9 cellular contexts compared by ENCODE assay signal in genomic region chr18:56702946-56703345, GRCh38. TPM values are rescaled to one million over a fixed set of nuclear protein-coding genes. Genes with fewer than 3 reads are reported as not detected.
A peak's percentile ranks its signal among the peaks of the same experiment; 100 is the strongest.
DNase-seq lines count a peak whose midpoint lies in the region; ATAC-seq, FAIRE-seq and TF ChIP-seq lines count a peak whose summit lies in the region.
"Had no signal": no experiment of that assay in that cellular context is flagged by ENCODE, and none has a peak within 500 bp of the region (broad histone marks: within the 10 kb centered on the region; RNA-seq: fewer than 3 reads in every experiment).

No MANE protein-coding gene starts in this region.

- peak; percentile 64 for FAIRE-seq in RCC 7860 (lab: Jason Lieb, UNC)

- no peaks in the 10 kb centered on the region for H3K9me3 Mint-ChIP-seq in activated naive CD8-positive, alpha-beta T cell treated with anti-CD3 and anti-CD28 coated beads, Interleukin-2, amount 50 U/mL, for 24 hours
- no peaks in the 10 kb centered on the region for H3K9me3 Mint-ChIP-seq in activated naive CD8-positive, alpha-beta T cell treated with anti-CD3 and anti-CD28 coated beads for 36 hours

- no peak for TF ChIP-seq EP300 in Ishikawa (IDR thresholded peaks at IDR 0.05; ENCODE audit: borderline replicate concordance)

- peaks cover 3% of the 10 kb centered on the region for H3K36me3 Mint-ChIP-seq in activated naive CD8-positive, alpha-beta T cell treated with anti-CD3 and anti-CD28 coated beads, Interleukin-2, amount 50 U/mL, for 24 hours (ENCODE audit: low read depth)
- no peaks in the 10 kb centered on the region for H3K36me3 Mint-ChIP-seq in activated naive CD8-positive, alpha-beta T cell treated with anti-CD3 and anti-CD28 coated beads for 36 hours
- H3K36me3 Mint-ChIP-seq: activated naive CD8-positive, alpha-beta T cell had no signal

- TF ChIP-seq RAD21 in Ishikawa (IDR thresholded peaks at IDR 0.05; ENCODE audit: low read depth): peak; percentile 51

- no peaks in the 10 kb centered on the region for H3K27me3 Mint-ChIP-seq in activated naive CD8-positive, alpha-beta T cell treated with anti-CD3 and anti-CD28 coated beads, Interleukin-2, amount 50 U/mL, for 24 hours
- no peaks in the 10 kb centered on the region for H3K27me3 Mint-ChIP-seq in activated naive CD8-positive, alpha-beta T cell treated with anti-CD3 and anti-CD28 coated beads for 36 hours
- H3K27me3 Mint-ChIP-seq: activated naive CD8-positive, alpha-beta T cell had no signal

- H3K4me3 Mint-ChIP-seq in activated naive CD8-positive, alpha-beta T cell treated with anti-CD3 and anti-CD28 coated beads, Interleukin-2, amount 50 U/mL, for 24 hours: no peak overlapping the region
- H3K4me3 Mint-ChIP-seq in activated naive CD8-positive, alpha-beta T cell treated with anti-CD3 and anti-CD28 coated beads for 36 hours: no peak overlapping the region
- H3K4me3 Mint-ChIP-seq: activated naive CD8-positive, alpha-beta T cell had no signal

- no peak overlapping the region for H3K27ac Mint-ChIP-seq in activated naive CD8-positive, alpha-beta T cell treated with anti-CD3 and anti-CD28 coated beads, Interleukin-2, amount 50 U/mL, for 24 hours
- no peak overlapping the region for H3K27ac Mint-ChIP-seq in activated naive CD8-positive, alpha-beta T cell treated with anti-CD3 and anti-CD28 coated beads for 36 hours
- H3K27ac Mint-ChIP-seq: activated naive CD8-positive, alpha-beta T cell had no signal

- H3K4me1 Mint-ChIP-seq in activated naive CD8-positive, alpha-beta T cell treated with anti-CD3 and anti-CD28 coated beads, Interleukin-2, amount 50 U/mL, for 24 hours: no peaks in the 10 kb centered on the region
- no peaks in the 10 kb centered on the region for H3K4me1 Mint-ChIP-seq in activated naive CD8-positive, alpha-beta T cell treated with anti-CD3 and anti-CD28 coated beads for 36 hours

- peak; percentile 14 for DNase-seq in activated naive CD8-positive, alpha-beta T cell treated with anti-CD3 and anti-CD28 coated beads, Interleukin-2, amount 50 U/mL, for 24 hours
- no peak for DNase-seq in activated naive CD8-positive, alpha-beta T cell treated with anti-CD3 and anti-CD28 coated beads for 36 hours
- DNase-seq in RCC 7860 (ENCODE audit: low spot score) (peak; percentile 7), pulmonary artery endothelial cell (ENCODE audit: low read depth, low spot score) (peak; percentile 7), GM19238 (ENCODE audit: insufficient read length, low spot score) (no peak)

- ATAC-seq in activated naive CD8-positive, alpha-beta T cell treated with anti-CD3 and anti-CD28 coated beads, Interleukin-2, amount 50 U/mL, for 24 hours: no peak
- ATAC-seq in esophagus mucosa: peak; percentile 49
- ATAC-seq in GM21528 (IDR thresholded peaks at IDR 0.05; ENCODE audit: low FRiP score, unreplicated experiment): no peak

TF ChIP-seq in Ishikawa, 13 proteins besides CTCF, POLR2A, EP300 and RAD21:
- TF ChIP-seq REST (IDR thresholded peaks at IDR 0.05; ENCODE audit: low read depth) (no peak), FOXM1 (IDR thresholded peaks at IDR 0.05; ENCODE audit: borderline replicate concordance, low read depth) (no peak), TCF12 (IDR thresholded peaks at IDR 0.05; ENCODE audit: low read depth) (no peak), USF1 (IDR thresholded peaks at IDR 0.05) (peak; percentile 78), CEBPB (IDR thresholded peaks at IDR 0.05) (no peak), TAF1 (IDR thresholded peaks at IDR 0.05; ENCODE audit: low read depth) (no peak), YY1 (IDR thresholded peaks at IDR 0.05; ENCODE audit: low read depth) (no peak), MAX (IDR thresholded peaks at IDR 0.05) (no peak), ZBTB7A (IDR thresholded peaks at IDR 0.05; ENCODE audit: low read depth) (no peak), NFIC (IDR thresholded peaks at IDR 0.05) (no peak), TEAD4 (IDR thresholded peaks at IDR 0.05) (0 out of 2 replicates have a peak, but pooled peaks have one; percentile 16), EGR1 (IDR thresholded peaks at IDR 0.05) (no peak), CREB1 (IDR thresholded peaks at IDR 0.05; ENCODE audit: low read depth) (no peak)
TF ChIP-seq in Ishikawa: peak in this region for 2.

RNA-seq across cellular contexts. Expression of gene WDR7, which starts 51.8 kb away (rescaled TPM):
- total RNA-seq in activated naive CD8-positive, alpha-beta T cell treated with anti-CD3 and anti-CD28 coated beads for 36 hours: 10 to 100 TPM; 16.8 to 22.6 TPM
- 12.8 TPM for total RNA-seq in esophagus mucosa
- 14.2 and 25.2 TPM in 2 replicates for total RNA-seq in pulmonary artery endothelial cell

Comparison
In these comparisons a context has a peak if more than half of its experiments do, and no peak if none do; other contexts are left out.
1. DNase-seq: peak in activated naive CD8-positive, alpha-beta T cell treated with anti-CD3 and anti-CD28 coated beads, Interleukin-2, amount 50 U/mL, for 24 hours (single experiment), RCC 7860 (single experiment) and pulmonary artery endothelial cell (single experiment); none in activated naive CD8-positive, alpha-beta T cell treated with anti-CD3 and anti-CD28 coated beads for 36 hours (single experiment) and GM19238 (single experiment).